In genomic region chr6:127290391-127290963, GRCh38 we compare ENCODE assay signal across 12 cellular contexts. TPM values are rescaled to one million over a fixed set of nuclear protein-coding genes. Genes with fewer than 3 reads are reported as not detected.
DNase-seq lines count a peak whose midpoint lies in the region; ATAC-seq and TF ChIP-seq lines count a peak whose summit lies in the region.
"Had no signal": no experiment of that assay in that cellular context is flagged by ENCODE, and none has a peak within 500 bp of the region (broad histone marks: within the 10 kb centered on the region; RNA-seq: fewer than 3 reads in every experiment).

No MANE protein-coding gene starts in this region.

- no peaks in the 10 kb centered on the region for H3K9me3 Mint-ChIP-seq in activated T-cell treated with anti-CD3 and anti-CD28 coated beads, Interleukin-2, amount 50 U/mL, for 24 hours
- no peaks in the 10 kb centered on the region for H3K9me3 Mint-ChIP-seq in activated naive CD8-positive, alpha-beta T cell treated with anti-CD3 and anti-CD28 coated beads for 36 hours
- no peaks in the 10 kb centered on the region for H3K9me3 Mint-ChIP-seq in stimulated activated naive CD8-positive, alpha-beta T cell treated with anti-CD3 and anti-CD28 coated beads, Interleukin-15, amount 100 ng/mL, for 72 hours

- H3K4me1 Mint-ChIP-seq in activated T-cell treated with anti-CD3 and anti-CD28 coated beads, Interleukin-2, amount 50 U/mL, for 24 hours (ENCODE audit: low read depth): peaks cover 57% of the 10 kb centered on the region
- peaks cover 46% of the 10 kb centered on the region for H3K4me1 Mint-ChIP-seq in activated naive CD8-positive, alpha-beta T cell treated with anti-CD3 and anti-CD28 coated beads for 36 hours
- H3K4me1 Mint-ChIP-seq in stimulated activated naive CD8-positive, alpha-beta T cell treated with anti-CD3 and anti-CD28 coated beads, Interleukin-15, amount 100 ng/mL, for 72 hours: peaks cover 21% of the 10 kb centered on the region

- H3K36me3 Mint-ChIP-seq in activated T-cell treated with anti-CD3 and anti-CD28 coated beads, Interleukin-2, amount 50 U/mL, for 24 hours (ENCODE audit: low read depth): peaks cover 84% of the 10 kb centered on the region
- H3K36me3 Mint-ChIP-seq in activated naive CD8-positive, alpha-beta T cell treated with anti-CD3 and anti-CD28 coated beads for 36 hours: peaks cover 55% of the 10 kb centered on the region

- H3K27ac Mint-ChIP-seq in activated T-cell treated with anti-CD3 and anti-CD28 coated beads, Interleukin-2, amount 50 U/mL, for 24 hours: peak overlapping the region; percentile 78
- H3K27ac Mint-ChIP-seq in activated naive CD8-positive, alpha-beta T cell treated with anti-CD3 and anti-CD28 coated beads for 36 hours: peak overlapping the region; percentile 64
- H3K27ac Mint-ChIP-seq in stimulated activated naive CD8-positive, alpha-beta T cell treated with anti-CD3 and anti-CD28 coated beads, Interleukin-15, amount 100 ng/mL, for 72 hours: peak overlapping the region in 1 of 2 donors; percentile 36

- H3K27me3 Mint-ChIP-seq in activated T-cell treated with anti-CD3 and anti-CD28 coated beads, Interleukin-2, amount 50 U/mL, for 24 hours: no peaks in the 10 kb centered on the region
- no peaks in the 10 kb centered on the region for H3K27me3 Mint-ChIP-seq in activated naive CD8-positive, alpha-beta T cell treated with anti-CD3 and anti-CD28 coated beads for 36 hours
- no peaks in the 10 kb centered on the region for H3K27me3 Mint-ChIP-seq in stimulated activated naive CD8-positive, alpha-beta T cell treated with anti-CD3 and anti-CD28 coated beads, Interleukin-15, amount 100 ng/mL, for 72 hours

- no peak for TF ChIP-seq CTCF in foreskin fibroblast (IDR thresholded peaks at IDR 0.05; ENCODE audit: low read depth, low read length)

- no peak overlapping the region for H3K4me3 ChIP-seq in foreskin fibroblast (ENCODE audit: low read depth in 1 of 2, low read length in 2 of 2)
- H3K4me3 ChIP-seq: A549 had no signal

- peak; percentile 39 for ATAC-seq in HG02973 (IDR thresholded peaks at IDR 0.05; ENCODE audit: unreplicated experiment)
- ATAC-seq in stimulated activated naive CD8-positive, alpha-beta T cell treated with anti-CD3 and anti-CD28 coated beads, Interleukin-15, amount 100 ng/mL, for 72 hours: peak; percentile 61
- ATAC-seq in HG02571 (IDR thresholded peaks at IDR 0.05; ENCODE audit: unreplicated experiment): no peak
- ATAC-seq: A549, Panc1 had no signal

- DNase-seq in activated T-cell treated with anti-CD3 and anti-CD28 coated beads, Interleukin-2, amount 50 U/mL, for 24 hours: no peak
- DNase-seq in activated T-cell treated with anti-CD3 and anti-CD28 coated beads for 4 hours (no peak), COLO829 (ENCODE audit: low spot score) (no peak), foreskin fibroblast (no peak)
- no peak for DNase-seq in activated naive CD8-positive, alpha-beta T cell treated with anti-CD3 and anti-CD28 coated beads for 36 hours
- no peak for DNase-seq in stimulated activated naive CD8-positive, alpha-beta T cell treated with anti-CD3 and anti-CD28 coated beads, Interleukin-15, amount 100 ng/mL, for 72 hours
- DNase-seq: NCI-H1930; stimulated activated CD4-positive, alpha-beta T cell treated with anti-CD3 and anti-CD28 coated beads, Interleukin-2, amount 100 ng/mL, for 48 hours had no signal

- H3K4me3 Mint-ChIP-seq in activated T-cell treated with anti-CD3 and anti-CD28 coated beads, Interleukin-2, amount 50 U/mL, for 24 hours: no peak overlapping the region
- no peak overlapping the region for H3K4me3 Mint-ChIP-seq in activated naive CD8-positive, alpha-beta T cell treated with anti-CD3 and anti-CD28 coated beads for 36 hours
- peak overlapping the region in 1 of 2 donors; percentile 21 for H3K4me3 Mint-ChIP-seq in stimulated activated naive CD8-positive, alpha-beta T cell treated with anti-CD3 and anti-CD28 coated beads, Interleukin-15, amount 100 ng/mL, for 72 hours

RNA-seq across cellular contexts. Expression of gene RNF146, which starts 23.8 kb away (rescaled TPM):
- total RNA-seq in activated naive CD8-positive, alpha-beta T cell treated with anti-CD3 and anti-CD28 coated beads for 36 hours: 10 to 100 TPM; 11.2 to 13.1 TPM

RNA-seq across cellular contexts. Expression of gene ECHDC1, which starts 52.9 kb away (rescaled TPM):
- 10 to 100 TPM; 61.7 to 64.1 TPM for total RNA-seq in activated naive CD8-positive, alpha-beta T cell treated with anti-CD3 and anti-CD28 coated beads for 36 hours
